Comparison of ENCODE assay signal across 11 cellular contexts in the genomic region with DNA sequence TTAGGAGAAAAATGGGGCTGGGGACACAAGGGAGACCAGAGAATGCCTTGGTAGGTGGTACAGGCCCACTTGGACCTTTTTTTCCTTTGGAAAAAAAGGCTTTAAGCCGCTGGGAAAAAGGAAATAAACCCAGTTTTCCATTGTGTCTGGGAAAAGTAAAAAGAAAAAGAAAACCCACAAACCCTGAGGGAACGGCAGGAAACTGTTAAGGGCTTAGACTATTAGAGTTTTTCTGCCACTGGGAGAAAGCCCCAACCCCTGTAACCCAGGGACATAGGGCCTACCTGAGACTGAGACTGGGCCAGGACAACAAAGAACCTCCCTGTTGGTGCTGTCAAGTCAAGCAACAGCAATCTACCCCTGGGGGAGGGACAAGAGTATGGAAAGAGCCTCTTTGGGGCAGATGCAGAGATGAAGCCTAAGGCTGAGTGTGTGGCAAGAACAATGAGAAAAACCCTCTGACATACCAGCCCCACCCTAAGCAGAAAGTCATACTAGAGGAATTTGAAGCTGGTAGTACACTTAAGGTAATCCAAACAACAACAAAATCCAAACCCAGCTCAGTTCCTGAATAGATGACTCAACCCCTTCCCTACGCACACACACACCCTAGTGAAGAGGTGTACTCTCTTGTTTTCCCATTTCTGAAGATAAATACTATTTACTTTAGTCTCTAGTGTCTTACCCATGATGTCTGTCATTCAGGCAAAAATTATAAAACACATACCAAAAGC. TPM values are rescaled to one million over a fixed set of nuclear protein-coding genes. Genes with fewer than 3 reads are reported as not detected.
DNase-seq lines count a peak whose midpoint lies in the region; ATAC-seq and TF ChIP-seq lines count a peak whose summit lies in the region.
"Had no signal": no experiment of that assay in that cellular context is flagged by ENCODE, and none has a peak within 500 bp of the region (broad histone marks: within the 10 kb centered on the region; RNA-seq: fewer than 3 reads in every experiment).

No MANE protein-coding gene starts in this region.

- H3K27ac ChIP-seq in tibial nerve = peak overlapping the region in 3 of 4 donors; percentile 11 to 69 (median 52)

- DNase-seq in NCI-H2196 treated with DMSO at 0.1 percent for 48 hours (lab: John Stamatoyannopoulos, UW; ENCODE audit: unreplicated experiment) = peak; percentile 4
- DNase-seq in NCI-H2196 (lab: John Stamatoyannopoulos, UW; ENCODE audit: unreplicated experiment) = no peak
- DNase-seq in T1000 (lab: John Stamatoyannopoulos, UW) = peak; percentile 73
- peak; percentile 62 for DNase-seq in hepatic stellate cell (ENCODE audit: low spot score)
- no peak for DNase-seq in tibial nerve (ENCODE audit: low spot score in 2 of 2)
- no peak for DNase-seq in NCI-H2107 (lab: John Stamatoyannopoulos, UW)
- no peak for DNase-seq in activated CD4-positive, alpha-beta T cell treated with anti-CD3 and anti-CD28 coated beads for 1 hour

- no peak for TF ChIP-seq EP300 in tibial nerve (IDR thresholded peaks at IDR 0.05)

- TF ChIP-seq CTCF in tibial nerve (IDR thresholded peaks at IDR 0.05) = no peak

- peaks cover 0 to 45% (median 0%) of the 10 kb centered on the region in 3 donors for H3K36me3 ChIP-seq in tibial nerve

- no peaks in the 10 kb centered on the region for H3K27me3 ChIP-seq in tibial nerve

- no peak for ATAC-seq in HG02571 (IDR thresholded peaks at IDR 0.05; ENCODE audit: unreplicated experiment)
- ATAC-seq: activated naive CD4-positive, alpha-beta T cell treated with anti-CD3 and anti-CD28 coated beads, Interleukin-2, amount 50 U/mL, for 72 hours had no signal

- H3K9me3 ChIP-seq in tibial nerve = peaks cover 0 to 11% (median 0%) of the 10 kb centered on the region in 4 donors

- WGBS in tibial nerve, 2 donors = 79 to 84% methylated on average over 3 of the region's 3 CpGs

- no peak overlapping the region for H3K4me3 ChIP-seq in tibial nerve

- H3K4me1 ChIP-seq in tibial nerve = peaks cover 0 to 5% (median 0%) of the 10 kb centered on the region in 4 donors

- no peak for TF ChIP-seq POLR2A in tibial nerve (IDR thresholded peaks at IDR 0.05)

RNA-seq across cellular contexts. Expression of a gene that starts 22.8 kb away (rescaled TPM):
- total RNA-seq in tibial nerve = 10 to 100 TPM; 16.8 to 24.9 (median 18.0) TPM

RNA-seq across cellular contexts. Expression of a gene that starts 56.1 kb away (rescaled TPM):
- not detected for total RNA-seq in tibial nerve
- total RNA-seq: A673; activated naive CD4-positive, alpha-beta T cell treated with anti-CD3 and anti-CD28 coated beads, Interleukin-2, amount 50 U/mL, for 72 hours; liver had no signal

Comparison
In these comparisons a context has a peak if more than half of its experiments do, and no peak if none do; other contexts are left out.
1. DNase-seq: peak in NCI-H2196 treated with DMSO at 0.1 percent for 48 hours (single experiment), T1000 (single experiment) and hepatic stellate cell (single experiment); none in NCI-H2196 (single experiment), tibial nerve (0 of 2), NCI-H2107 (single experiment) and activated CD4-positive, alpha-beta T cell treated with anti-CD3 and anti-CD28 coated beads for 1 hour (single experiment).